8 cellular contexts compared by ENCODE assay signal in the genomic region with DNA sequence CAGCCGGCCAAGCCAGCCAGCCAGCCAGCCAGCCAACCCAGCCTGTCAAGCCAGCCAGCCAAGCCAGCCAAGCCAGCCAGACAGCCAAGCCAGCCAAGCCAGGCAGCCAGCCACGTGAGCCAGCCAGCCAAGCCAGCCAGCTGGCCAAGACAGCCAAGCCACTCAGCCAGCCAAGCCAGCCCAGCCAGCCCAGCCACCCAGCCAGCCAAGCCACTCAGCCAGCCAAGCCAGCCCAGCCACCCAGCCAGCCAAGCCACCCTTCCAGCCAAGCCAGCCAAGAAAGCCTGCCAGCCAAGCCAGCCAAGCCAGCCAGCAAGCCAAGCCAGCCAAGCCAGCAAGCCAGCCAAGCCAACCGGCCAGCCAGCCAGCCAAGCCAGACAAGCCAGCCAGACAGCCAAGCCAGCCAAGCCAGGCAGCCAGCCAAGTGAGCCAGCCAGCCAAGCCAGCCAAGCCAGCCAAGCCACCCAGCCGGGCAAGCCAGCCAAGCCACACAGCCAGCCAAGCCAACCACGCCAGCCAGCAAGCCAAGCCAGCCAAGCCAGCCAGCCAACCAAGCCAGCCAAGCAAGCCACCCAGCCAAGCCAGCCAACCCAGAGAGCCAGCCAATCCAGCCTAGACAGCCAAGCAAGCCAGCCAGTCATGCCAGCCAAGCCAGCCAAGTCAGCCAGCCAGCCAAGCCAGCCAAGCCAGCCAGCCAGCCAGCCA.
DNase-seq lines count a peak whose midpoint lies in the region; ATAC-seq lines count a peak whose summit lies in the region.
"Had no signal": no experiment of that assay in that cellular context is flagged by ENCODE, and none has a peak within 500 bp of the region (broad histone marks: within the 10 kb centered on the region; RNA-seq: fewer than 3 reads in every experiment).

No MANE protein-coding gene starts in this region.

- H3K36me3 Mint-ChIP-seq in activated T-helper 2 cell treated with anti-CD3 and anti-CD28 coated beads, Interferon-gamma antibody, Interleukin-2, Interleukin-4, amounts not matched to agents 10 μg/mL and 5 μg/mL and 100 μg/mL, durations not matched to agents 14 hours and 24 hours and 36 hours (ENCODE audit: low read depth): no peaks in the 10 kb centered on the region

- no peak overlapping the region for H3K27ac Mint-ChIP-seq in activated T-helper 2 cell treated with anti-CD3 and anti-CD28 coated beads, Interferon-gamma antibody, Interleukin-2, Interleukin-4, amounts not matched to agents 10 μg/mL and 5 μg/mL and 100 μg/mL, durations not matched to agents 14 hours and 24 hours and 36 hours

- ATAC-seq in HG03159 (IDR thresholded peaks at IDR 0.05; ENCODE audit: unreplicated experiment): no peak

- peaks cover 30% of the 10 kb centered on the region for H3K9me3 ChIP-seq in iPS DF 6.9 (ENCODE audit: control insufficient read depth, insufficient read depth, low read length)
- peaks cover 2 to 36% (median 30%) of the 10 kb centered on the region in 5 donors for H3K9me3 ChIP-seq in subcutaneous abdominal adipose tissue (ENCODE audit: control insufficient read depth in 5 of 5, low read length in 5 of 5)

- H3K9me3 Mint-ChIP-seq in activated T-helper 2 cell treated with anti-CD3 and anti-CD28 coated beads, Interferon-gamma antibody, Interleukin-2, Interleukin-4, amounts not matched to agents 10 μg/mL and 5 μg/mL and 100 μg/mL, durations not matched to agents 14 hours and 24 hours and 36 hours: peaks cover 4% of the 10 kb centered on the region

- no peak overlapping the region for H3K27ac ChIP-seq in iPS DF 6.9 (ENCODE audit: low read length)
- peak overlapping the region; percentile 16 for H3K27ac ChIP-seq in subcutaneous abdominal adipose tissue (ENCODE audit: low read depth, low read length)

- H3K9ac ChIP-seq in subcutaneous abdominal adipose tissue (ENCODE audit: low read length in 5 of 5): no peak overlapping the region

- H3K36me3 ChIP-seq in iPS DF 6.9 (ENCODE audit: control insufficient read depth, insufficient read depth, low read length) (peaks cover 7% of the 10 kb centered on the region; the same call in 1 of the 2 replicates), subcutaneous abdominal adipose tissue (ENCODE audit: control insufficient read depth in 5 of 5, insufficient read depth in 5 of 5, low read length in 5 of 5) (no peaks in the 10 kb centered on the region)

- H3K4me1 Mint-ChIP-seq in activated T-helper 2 cell treated with anti-CD3 and anti-CD28 coated beads, Interferon-gamma antibody, Interleukin-2, Interleukin-4, amounts not matched to agents 10 μg/mL and 5 μg/mL and 100 μg/mL, durations not matched to agents 14 hours and 24 hours and 36 hours (ENCODE audit: low read depth): no peaks in the 10 kb centered on the region

- H3K4me1 ChIP-seq in iPS DF 6.9 (ENCODE audit: control insufficient read depth, insufficient read depth, low read length) (no peaks in the 10 kb centered on the region), subcutaneous abdominal adipose tissue (ENCODE audit: control insufficient read depth in 5 of 5, insufficient read depth in 5 of 5, low read length in 5 of 5) (no peaks in the 10 kb centered on the region)

- no peak overlapping the region for H3K4me3 Mint-ChIP-seq in activated T-helper 2 cell treated with anti-CD3 and anti-CD28 coated beads, Interferon-gamma antibody, Interleukin-2, Interleukin-4, amounts not matched to agents 10 μg/mL and 5 μg/mL and 100 μg/mL, durations not matched to agents 14 hours and 24 hours and 36 hours (ENCODE audit: low read depth)

- peak overlapping the region; percentile 2; the same call in 1 of the 2 replicates for H3K4me3 ChIP-seq in iPS DF 6.9 (ENCODE audit: low read length)
- H3K4me3 ChIP-seq in subcutaneous abdominal adipose tissue (ENCODE audit: low read depth in 1 of 5, low read length in 5 of 5): peak overlapping the region in 2 of 5 donors; percentile 1 to 12

- WGBS in iPS DF 6.9 (ENCODE audit: insufficient coverage, insufficient read length): no CpG with 5 or more reads among the region's 5 CpGs

- H3K27me3 ChIP-seq in iPS DF 6.9 (ENCODE audit: control insufficient read depth, insufficient read depth, low read length) (no peaks in the 10 kb centered on the region), subcutaneous abdominal adipose tissue (ENCODE audit: control insufficient read depth in 5 of 5, insufficient read depth in 4 of 5, low read length in 5 of 5) (no peaks in the 10 kb centered on the region)

- DNase-seq in HT-29 (ENCODE audit: low spot score) (peak; percentile 24), iPS DF 6.9 (ENCODE audit: low read depth, low spot score) (no peak), NCI-H2227 (lab: John Stamatoyannopoulos, UW; ENCODE audit: unreplicated experiment) (no peak), amygdala (lab: John Stamatoyannopoulos, UW) (no peak)
- peak; percentile 35 for DNase-seq in activated T-helper 2 cell treated with anti-CD3 and anti-CD28 coated beads, Interferon-gamma antibody, Interleukin-2, Interleukin-4, amounts not matched to agents 10 μg/mL and 5 μg/mL and 100 μg/mL, durations not matched to agents 14 hours and 24 hours and 36 hours (ENCODE audit: low spot score)
- DNase-seq: NCI-H2227 treated with DMSO at 0.1 percent for 48 hours had no signal

- H3K27me3 Mint-ChIP-seq in activated T-helper 2 cell treated with anti-CD3 and anti-CD28 coated beads, Interferon-gamma antibody, Interleukin-2, Interleukin-4, amounts not matched to agents 10 μg/mL and 5 μg/mL and 100 μg/mL, durations not matched to agents 14 hours and 24 hours and 36 hours (ENCODE audit: low read depth): no peaks in the 10 kb centered on the region

- intact Hi-C loops in activated T-helper 2 cell treated with anti-CD3 and anti-CD28 coated beads, Interferon-gamma antibody, Interleukin-2, Interleukin-4, amounts not matched to agents 10 μg/mL and 5 μg/mL and 100 μg/mL, durations not matched to agents 14 hours and 24 hours and 36 hours (cut with micrococcal nuclease): no loop called here

Comparison
In these comparisons a context has a peak if more than half of its experiments do, and no peak if none do; other contexts are left out.
1. DNase-seq: peak in HT-29 (single experiment) and activated T-helper 2 cell treated with anti-CD3 and anti-CD28 coated beads, Interferon-gamma antibody, Interleukin-2, Interleukin-4, amounts not matched to agents 10 μg/mL and 5 μg/mL and 100 μg/mL, durations not matched to agents 14 hours and 24 hours and 36 hours (single experiment); none in iPS DF 6.9 (single experiment), NCI-H2227 (single experiment) and amygdala (0 of 56).